ENCODE assay signal across 1 cellular context in the genomic region with DNA sequence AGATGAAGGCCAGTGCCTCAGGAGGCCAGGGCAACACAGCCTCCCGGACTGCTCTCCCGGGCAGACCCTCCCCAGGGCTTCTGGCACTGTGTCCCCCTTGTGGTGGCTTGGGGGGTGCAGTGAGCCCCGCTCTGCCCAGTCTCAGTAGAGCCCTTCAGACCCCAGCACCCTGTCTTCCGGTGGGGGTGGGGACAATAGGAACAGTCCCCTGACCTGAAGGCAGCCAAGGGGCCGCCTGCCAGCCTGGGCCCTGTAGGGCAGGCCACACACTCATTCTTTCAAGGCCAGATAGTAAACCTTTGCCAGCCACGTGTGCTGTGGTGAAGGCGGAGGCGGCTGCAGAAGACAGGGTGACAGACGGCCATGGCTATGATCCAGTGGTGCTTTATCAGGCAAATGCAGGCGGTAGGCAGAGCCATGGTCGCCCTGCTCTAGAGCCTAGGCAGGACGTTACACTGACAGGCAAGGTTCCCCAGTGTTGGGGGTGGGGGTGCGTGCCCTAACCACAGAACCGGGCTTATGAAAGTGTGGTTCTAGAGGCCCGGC.
TF ChIP-seq lines count a peak whose summit lies in the region.

No MANE protein-coding gene starts in this region.

TF ChIP-seq in K562, 482 proteins besides CTCF, POLR2A, EP300 and RAD21 (continued from another document and continues in another):
- TF ChIP-seq, protein P1, sequence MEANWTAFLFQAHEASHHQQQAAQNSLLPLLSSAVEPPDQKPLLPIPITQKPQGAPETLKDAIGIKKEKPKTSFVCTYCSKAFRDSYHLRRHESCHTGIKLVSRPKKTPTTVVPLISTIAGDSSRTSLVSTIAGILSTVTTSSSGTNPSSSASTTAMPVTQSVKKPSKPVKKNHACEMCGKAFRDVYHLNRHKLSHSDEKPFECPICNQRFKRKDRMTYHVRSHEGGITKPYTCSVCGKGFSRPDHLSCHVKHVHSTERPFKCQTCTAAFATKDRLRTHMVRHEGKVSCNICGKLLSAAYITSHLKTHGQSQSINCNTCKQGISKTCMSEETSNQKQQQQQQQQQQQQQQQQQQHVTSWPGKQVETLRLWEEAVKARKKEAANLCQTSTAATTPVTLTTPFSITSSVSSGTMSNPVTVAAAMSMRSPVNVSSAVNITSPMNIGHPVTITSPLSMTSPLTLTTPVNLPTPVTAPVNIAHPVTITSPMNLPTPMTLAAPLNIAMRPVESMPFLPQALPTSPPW (CRISPR knock-in tag; IDR thresholded peaks at IDR 0.05) = peak; percentile 48; the same call in 1 of the 2 replicates
- no peak for TF ChIP-seq ZNF184 (CRISPR knock-in tag; IDR thresholded peaks at IDR 0.05)
- peak; percentile 44 for TF ChIP-seq TEAD4 (IDR thresholded peaks at IDR 0.05; ENCODE audit: low read length)
- no peak for TF ChIP-seq TEAD4 (CRISPR knock-in tag; IDR thresholded peaks at IDR 0.05; ENCODE audit: borderline replicate concordance)
- no peak for TF ChIP-seq NRF1 (conservative IDR thresholded peaks at IDR 0.05 in 1 of 2, IDR thresholded peaks at IDR 0.05 in 1 of 2)
- no peak for TF ChIP-seq WHSC1 (IDR thresholded peaks at IDR 0.05; ENCODE audit: low read length)
- no peak for TF ChIP-seq ATF1 (CRISPR knock-in tag; IDR thresholded peaks at IDR 0.05)
- TF ChIP-seq ATF1 (tag; IDR thresholded peaks at IDR 0.05) = peak; percentile 20; the same call in 1 of the 2 replicates
- TF ChIP-seq, protein P2, sequence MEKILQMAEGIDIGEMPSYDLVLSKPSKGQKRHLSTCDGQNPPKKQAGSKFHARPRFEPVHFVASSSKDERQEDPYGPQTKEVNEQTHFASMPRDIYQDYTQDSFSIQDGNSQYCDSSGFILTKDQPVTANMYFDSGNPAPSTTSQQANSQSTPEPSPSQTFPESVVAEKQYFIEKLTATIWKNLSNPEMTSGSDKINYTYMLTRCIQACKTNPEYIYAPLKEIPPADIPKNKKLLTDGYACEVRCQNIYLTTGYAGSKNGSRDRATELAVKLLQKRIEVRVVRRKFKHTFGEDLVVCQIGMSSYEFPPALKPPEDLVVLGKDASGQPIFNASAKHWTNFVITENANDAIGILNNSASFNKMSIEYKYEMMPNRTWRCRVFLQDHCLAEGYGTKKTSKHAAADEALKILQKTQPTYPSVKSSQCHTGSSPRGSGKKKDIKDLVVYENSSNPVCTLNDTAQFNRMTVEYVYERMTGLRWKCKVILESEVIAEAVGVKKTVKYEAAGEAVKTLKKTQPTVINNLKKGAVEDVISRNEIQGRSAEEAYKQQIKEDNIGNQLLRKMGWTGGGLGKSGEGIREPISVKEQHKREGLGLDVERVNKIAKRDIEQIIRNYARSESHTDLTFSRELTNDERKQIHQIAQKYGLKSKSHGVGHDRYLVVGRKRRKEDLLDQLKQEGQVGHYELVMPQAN (IDR thresholded peaks at IDR 0.05; ENCODE audit: borderline replicate concordance) = peak; percentile 44; the same call in 1 of the 2 replicates
- TF ChIP-seq RFX1 (IDR thresholded peaks at IDR 0.05) = no peak
- peak; percentile 40; the same call in 1 of the 2 replicates for TF ChIP-seq SMARCE1 (IDR thresholded peaks at IDR 0.05)
- no peak for TF ChIP-seq FOXM1 (IDR thresholded peaks at IDR 0.05; ENCODE audit: low read depth)
- no peak for TF ChIP-seq FOXM1 (CRISPR knock-in tag; IDR thresholded peaks at IDR 0.05; ENCODE audit: low read depth)
- TF ChIP-seq ZBTB1 (CRISPR knock-in tag; IDR thresholded peaks at IDR 0.05; ENCODE audit: borderline replicate concordance, low read depth) = no peak
- TF ChIP-seq ZFX (CRISPR knock-in tag; IDR thresholded peaks at IDR 0.05) = 0 out of 2 replicates have a peak, but pooled peaks have one; percentile 7
- no peak for TF ChIP-seq RB1 (IDR thresholded peaks at IDR 0.05; ENCODE audit: low read depth)
- TF ChIP-seq HDAC3 (IDR thresholded peaks at IDR 0.05; ENCODE audit: borderline replicate concordance, partially characterized antibody) = no peak
- TF ChIP-seq ARID1B (IDR thresholded peaks at IDR 0.05) = peak; percentile 88
- no peak for TF ChIP-seq ZNF780A (CRISPR knock-in tag; IDR thresholded peaks at IDR 0.05)
- 0 out of 2 replicates have a peak, but pooled peaks have one; percentile 28 for TF ChIP-seq ETV5 (CRISPR knock-in tag; IDR thresholded peaks at IDR 0.05; ENCODE audit: low read depth)
- TF ChIP-seq, protein P3, sequence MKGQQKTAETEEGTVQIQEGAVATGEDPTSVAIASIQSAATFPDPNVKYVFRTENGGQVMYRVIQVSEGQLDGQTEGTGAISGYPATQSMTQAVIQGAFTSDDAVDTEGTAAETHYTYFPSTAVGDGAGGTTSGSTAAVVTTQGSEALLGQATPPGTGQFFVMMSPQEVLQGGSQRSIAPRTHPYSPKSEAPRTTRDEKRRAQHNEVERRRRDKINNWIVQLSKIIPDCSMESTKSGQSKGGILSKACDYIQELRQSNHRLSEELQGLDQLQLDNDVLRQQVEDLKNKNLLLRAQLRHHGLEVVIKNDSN (CRISPR knock-in tag; IDR thresholded peaks at IDR 0.05) = peak; percentile 74
- TF ChIP-seq, protein P4, sequence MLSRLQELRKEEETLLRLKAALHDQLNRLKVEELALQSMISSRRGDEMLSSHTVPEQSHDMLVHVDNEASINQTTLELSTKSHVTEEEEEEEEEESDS (CRISPR knock-in tag; IDR thresholded peaks at IDR 0.05) = no peak
- TF ChIP-seq, protein P5, sequence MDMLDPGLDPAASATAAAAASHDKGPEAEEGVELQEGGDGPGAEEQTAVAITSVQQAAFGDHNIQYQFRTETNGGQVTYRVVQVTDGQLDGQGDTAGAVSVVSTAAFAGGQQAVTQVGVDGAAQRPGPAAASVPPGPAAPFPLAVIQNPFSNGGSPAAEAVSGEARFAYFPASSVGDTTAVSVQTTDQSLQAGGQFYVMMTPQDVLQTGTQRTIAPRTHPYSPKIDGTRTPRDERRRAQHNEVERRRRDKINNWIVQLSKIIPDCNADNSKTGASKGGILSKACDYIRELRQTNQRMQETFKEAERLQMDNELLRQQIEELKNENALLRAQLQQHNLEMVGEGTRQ (CRISPR knock-in tag; IDR thresholded peaks at IDR 0.05) = peak; percentile 6; the same call in 1 of the 2 replicates
- no peak for TF ChIP-seq NELFE (IDR thresholded peaks at IDR 0.05; ENCODE audit: insufficient read depth, insufficient read length)
- TF ChIP-seq, protein P6, sequence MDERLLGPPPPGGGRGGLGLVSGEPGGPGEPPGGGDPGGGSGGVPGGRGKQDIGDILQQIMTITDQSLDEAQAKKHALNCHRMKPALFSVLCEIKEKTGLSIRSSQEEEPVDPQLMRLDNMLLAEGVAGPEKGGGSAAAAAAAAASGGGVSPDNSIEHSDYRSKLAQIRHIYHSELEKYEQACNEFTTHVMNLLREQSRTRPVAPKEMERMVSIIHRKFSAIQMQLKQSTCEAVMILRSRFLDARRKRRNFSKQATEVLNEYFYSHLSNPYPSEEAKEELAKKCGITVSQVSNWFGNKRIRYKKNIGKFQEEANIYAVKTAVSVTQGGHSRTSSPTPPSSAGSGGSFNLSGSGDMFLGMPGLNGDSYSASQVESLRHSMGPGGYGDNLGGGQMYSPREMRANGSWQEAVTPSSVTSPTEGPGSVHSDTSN (CRISPR knock-in tag; IDR thresholded peaks at IDR 0.05; ENCODE audit: low read depth) = no peak
- TF ChIP-seq, protein P6 (tag; conservative IDR thresholded peaks at IDR 0.05; ENCODE audit: low read depth) = peak; percentile 64
- TF ChIP-seq NCOR1 (IDR thresholded peaks at IDR 0.05) = peak; percentile 75
- 0 out of 2 replicates have a peak, but pooled peaks have one; percentile 16 for TF ChIP-seq CXXC5 (CRISPR knock-in tag; IDR thresholded peaks at IDR 0.05)
- TF ChIP-seq, protein P7, sequence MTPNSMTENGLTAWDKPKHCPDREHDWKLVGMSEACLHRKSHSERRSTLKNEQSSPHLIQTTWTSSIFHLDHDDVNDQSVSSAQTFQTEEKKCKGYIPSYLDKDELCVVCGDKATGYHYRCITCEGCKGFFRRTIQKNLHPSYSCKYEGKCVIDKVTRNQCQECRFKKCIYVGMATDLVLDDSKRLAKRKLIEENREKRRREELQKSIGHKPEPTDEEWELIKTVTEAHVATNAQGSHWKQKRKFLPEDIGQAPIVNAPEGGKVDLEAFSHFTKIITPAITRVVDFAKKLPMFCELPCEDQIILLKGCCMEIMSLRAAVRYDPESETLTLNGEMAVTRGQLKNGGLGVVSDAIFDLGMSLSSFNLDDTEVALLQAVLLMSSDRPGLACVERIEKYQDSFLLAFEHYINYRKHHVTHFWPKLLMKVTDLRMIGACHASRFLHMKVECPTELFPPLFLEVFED (CRISPR knock-in tag; conservative IDR thresholded peaks at IDR 0.05) = no peak
- TF ChIP-seq MTA3 (IDR thresholded peaks at IDR 0.05; ENCODE audit: borderline replicate concordance) = 0 out of 2 replicates have a peak, but pooled peaks have one; percentile 40
- no peak for TF ChIP-seq ZZZ3 (IDR thresholded peaks at IDR 0.05)
- no peak for TF ChIP-seq HNRNPLL (IDR thresholded peaks at IDR 0.05; ENCODE audit: low read depth, low read length, poor library complexity, severe bottlenecking)
- peak; percentile 15; the same call in 1 of the 2 replicates for TF ChIP-seq JUND (IDR thresholded peaks at IDR 0.05; ENCODE audit: borderline replicate concordance, low read depth, low read length)
- TF ChIP-seq JUND (tag; IDR thresholded peaks at IDR 0.05; ENCODE audit: borderline replicate concordance, low read depth, low read length) = no peak
- no peak for TF ChIP-seq ETV6 (IDR thresholded peaks at IDR 0.05; ENCODE audit: borderline replicate concordance in 1 of 2, low read depth in 2 of 2, low read length in 1 of 2)
- no peak for TF ChIP-seq ETV6 (CRISPR knock-in tag; IDR thresholded peaks at IDR 0.05; ENCODE audit: borderline replicate concordance)
- TF ChIP-seq MCM5 (IDR thresholded peaks at IDR 0.05; ENCODE audit: low read depth) = no peak
- TF ChIP-seq NFE2L1 (tag; IDR thresholded peaks at IDR 0.05; ENCODE audit: borderline replicate concordance, low read depth) = no peak
- peak; percentile 54; the same call in 1 of the 2 replicates for TF ChIP-seq SMARCA4 (IDR thresholded peaks at IDR 0.05)
- peak; percentile 76 for TF ChIP-seq CBFA2T2 (conservative IDR thresholded peaks at IDR 0.05)
- TF ChIP-seq, protein P8, sequence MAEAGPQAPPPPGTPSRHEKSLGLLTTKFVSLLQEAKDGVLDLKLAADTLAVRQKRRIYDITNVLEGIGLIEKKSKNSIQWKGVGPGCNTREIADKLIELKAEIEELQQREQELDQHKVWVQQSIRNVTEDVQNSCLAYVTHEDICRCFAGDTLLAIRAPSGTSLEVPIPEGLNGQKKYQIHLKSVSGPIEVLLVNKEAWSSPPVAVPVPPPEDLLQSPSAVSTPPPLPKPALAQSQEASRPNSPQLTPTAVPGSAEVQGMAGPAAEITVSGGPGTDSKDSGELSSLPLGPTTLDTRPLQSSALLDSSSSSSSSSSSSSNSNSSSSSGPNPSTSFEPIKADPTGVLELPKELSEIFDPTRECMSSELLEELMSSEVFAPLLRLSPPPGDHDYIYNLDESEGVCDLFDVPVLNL (CRISPR knock-in tag; IDR thresholded peaks at IDR 0.05; ENCODE audit: low read depth) = no peak
- TF ChIP-seq ZNF76 (CRISPR knock-in tag; IDR thresholded peaks at IDR 0.05; ENCODE audit: borderline replicate concordance) = no peak
- TF ChIP-seq SUPT5H (IDR thresholded peaks at IDR 0.05) = no peak
- TF ChIP-seq, protein P9, sequence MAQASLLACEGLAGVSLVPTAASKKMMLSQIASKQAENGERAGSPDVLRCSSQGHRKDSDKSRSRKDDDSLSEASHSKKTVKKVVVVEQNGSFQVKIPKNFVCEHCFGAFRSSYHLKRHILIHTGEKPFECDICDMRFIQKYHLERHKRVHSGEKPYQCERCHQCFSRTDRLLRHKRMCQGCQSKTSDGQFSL (CRISPR knock-in tag; IDR thresholded peaks at IDR 0.05) = no peak
- TF ChIP-seq, protein P9 (tag; IDR thresholded peaks at IDR 0.05) = no peak
- no peak for TF ChIP-seq SMARCB1 (IDR thresholded peaks at IDR 0.05; ENCODE audit: insufficient read length, low read depth)
- no peak for TF ChIP-seq ZNF347 (CRISPR knock-in tag; IDR thresholded peaks at IDR 0.05; ENCODE audit: low read depth)
- TF ChIP-seq ZNF41 (CRISPR knock-in tag; conservative IDR thresholded peaks at IDR 0.05) = no peak
- TF ChIP-seq HIVEP1 (CRISPR knock-in tag; IDR thresholded peaks at IDR 0.05) = no peak
- TF ChIP-seq CBX1 (IDR thresholded peaks at IDR 0.05; ENCODE audit: low read depth) = no peak
- peak; percentile 64; the same call in 1 of the 2 replicates for TF ChIP-seq GATA2 (CRISPR knock-in tag; IDR thresholded peaks at IDR 0.05)
- TF ChIP-seq NEUROD1 (IDR thresholded peaks at IDR 0.05; ENCODE audit: borderline replicate concordance, low read depth, low read length, partially characterized antibody) = no peak
- TF ChIP-seq, protein P10, sequence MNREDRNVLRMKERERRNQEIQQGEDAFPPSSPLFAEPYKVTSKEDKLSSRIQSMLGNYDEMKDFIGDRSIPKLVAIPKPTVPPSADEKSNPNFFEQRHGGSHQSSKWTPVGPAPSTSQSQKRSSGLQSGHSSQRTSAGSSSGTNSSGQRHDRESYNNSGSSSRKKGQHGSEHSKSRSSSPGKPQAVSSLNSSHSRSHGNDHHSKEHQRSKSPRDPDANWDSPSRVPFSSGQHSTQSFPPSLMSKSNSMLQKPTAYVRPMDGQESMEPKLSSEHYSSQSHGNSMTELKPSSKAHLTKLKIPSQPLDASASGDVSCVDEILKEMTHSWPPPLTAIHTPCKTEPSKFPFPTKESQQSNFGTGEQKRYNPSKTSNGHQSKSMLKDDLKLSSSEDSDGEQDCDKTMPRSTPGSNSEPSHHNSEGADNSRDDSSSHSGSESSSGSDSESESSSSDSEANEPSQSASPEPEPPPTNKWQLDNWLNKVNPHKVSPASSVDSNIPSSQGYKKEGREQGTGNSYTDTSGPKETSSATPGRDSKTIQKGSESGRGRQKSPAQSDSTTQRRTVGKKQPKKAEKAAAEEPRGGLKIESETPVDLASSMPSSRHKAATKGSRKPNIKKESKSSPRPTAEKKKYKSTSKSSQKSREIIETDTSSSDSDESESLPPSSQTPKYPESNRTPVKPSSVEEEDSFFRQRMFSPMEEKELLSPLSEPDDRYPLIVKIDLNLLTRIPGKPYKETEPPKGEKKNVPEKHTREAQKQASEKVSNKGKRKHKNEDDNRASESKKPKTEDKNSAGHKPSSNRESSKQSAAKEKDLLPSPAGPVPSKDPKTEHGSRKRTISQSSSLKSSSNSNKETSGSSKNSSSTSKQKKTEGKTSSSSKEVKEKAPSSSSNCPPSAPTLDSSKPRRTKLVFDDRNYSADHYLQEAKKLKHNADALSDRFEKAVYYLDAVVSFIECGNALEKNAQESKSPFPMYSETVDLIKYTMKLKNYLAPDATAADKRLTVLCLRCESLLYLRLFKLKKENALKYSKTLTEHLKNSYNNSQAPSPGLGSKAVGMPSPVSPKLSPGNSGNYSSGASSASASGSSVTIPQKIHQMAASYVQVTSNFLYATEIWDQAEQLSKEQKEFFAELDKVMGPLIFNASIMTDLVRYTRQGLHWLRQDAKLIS (CRISPR knock-in tag; IDR thresholded peaks at IDR 0.05) = no peak
- peak in 1 of 2 experiments; percentile 78; a peak in 2 of 4 replicates for TF ChIP-seq HDAC1 (IDR thresholded peaks at IDR 0.05)
- no peak for TF ChIP-seq ZNF830 (CRISPR knock-in tag; IDR thresholded peaks at IDR 0.05)
